8 cellular contexts compared by ENCODE assay signal in the genomic region with DNA sequence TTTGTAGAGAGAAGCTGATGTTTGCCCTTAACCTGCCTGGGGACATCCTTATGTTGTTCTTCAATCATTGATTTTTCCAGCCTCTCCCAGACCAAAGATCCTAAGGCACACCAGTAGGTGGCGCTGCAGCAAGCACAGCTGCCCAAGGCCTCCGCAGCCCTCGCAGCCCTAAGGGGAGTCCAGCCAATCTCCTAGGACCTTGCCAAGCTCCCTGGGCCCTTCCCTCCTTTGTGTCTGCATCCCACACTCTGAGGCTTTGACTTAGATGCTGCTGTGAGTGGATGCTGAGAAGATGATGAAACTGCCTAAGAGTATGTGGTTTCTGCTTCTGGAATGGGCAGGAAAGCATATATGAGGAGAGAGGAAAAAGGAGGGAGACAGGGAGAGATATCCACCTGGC. TPM values are rescaled to one million over a fixed set of nuclear protein-coding genes. Genes with fewer than 3 reads are reported as not detected.
DNase-seq lines count a peak whose midpoint lies in the region; ATAC-seq and TF ChIP-seq lines count a peak whose summit lies in the region.

No MANE protein-coding gene starts in this region.

- H3K4me1 ChIP-seq in PC-3 (ENCODE audit: insufficient read depth, low read length) = no peaks in the 10 kb centered on the region
- H3K4me1 ChIP-seq in esophagus squamous epithelium = no peaks in the 10 kb centered on the region
- H3K4me1 ChIP-seq in ovary (ENCODE audit: insufficient read depth) = no peaks in the 10 kb centered on the region

- TF ChIP-seq EP300 in ovary (IDR thresholded peaks at IDR 0.05) = no peak

- no peak for TF ChIP-seq POLR2A in esophagus squamous epithelium (IDR thresholded peaks at IDR 0.05)
- no peak for TF ChIP-seq POLR2A in ovary (IDR thresholded peaks at IDR 0.05)

- 0 to 7% methylated on average over 3 of the region's 3 CpGs for WGBS in esophagus squamous epithelium, 2 donors
- WGBS in ovary, 3 donors = 0 to 6% (median 4%) methylated on average over 3 of the region's 3 CpGs

- no peak overlapping the region for H3K4me2 ChIP-seq in PC-3 (ENCODE audit: low read length)

- H3K36me3 ChIP-seq in PC-3 (ENCODE audit: low read depth, low read length) = no peaks in the 10 kb centered on the region
- no peaks in the 10 kb centered on the region for H3K36me3 ChIP-seq in esophagus squamous epithelium
- no peaks in the 10 kb centered on the region for H3K36me3 ChIP-seq in ovary

- no peak for DNase-seq in Right ventricle myocardium superior
- no peak for DNase-seq in Right ventricle myocardium inferior (ENCODE audit: missing footprints)
- peak; percentile 18 for DNase-seq in PC-3
- DNase-seq in esophagus squamous epithelium (lab: John Stamatoyannopoulos, UW) = no peak
- peak in 3 of 5 donors; percentile 26 to 45 (median 35) for DNase-seq in ovary
- no peak for DNase-seq in mesenteric fat pad (ENCODE audit: low spot score)
- DNase-seq in NCI-H446 treated with DMSO at 0.1 percent for 48 hours (lab: John Stamatoyannopoulos, UW) = no peak
- no peak for DNase-seq in GF-D8 (lab: John Stamatoyannopoulos, UW)

- H3K4me3 ChIP-seq in PC-3 (ENCODE audit: low read length) (no peak overlapping the region), esophagus squamous epithelium (no peak overlapping the region), ovary (no peak overlapping the region)

- ATAC-seq in Right ventricle myocardium superior (ENCODE audit: poor library complexity) = peak; percentile 22
- ATAC-seq in Right ventricle myocardium inferior = no peak
- no peak for ATAC-seq in PC-3

- H3K79me2 ChIP-seq in PC-3 (ENCODE audit: low read length) = no peaks in the 10 kb centered on the region

- H3K9me3 ChIP-seq in PC-3 (ENCODE audit: low read length) (no peaks in the 10 kb centered on the region), esophagus squamous epithelium (no peaks in the 10 kb centered on the region), ovary (no peaks in the 10 kb centered on the region)

- H3K9ac ChIP-seq in PC-3 (ENCODE audit: low read length) = no peak overlapping the region

- POLR2A ChIA-PET in PC-3 (lab: Charles Lee; ENCODE audit: unreplicated experiment) = no interaction called here

- no peaks in the 10 kb centered on the region for H3F3A ChIP-seq in PC-3 (ENCODE audit: low read length, unreplicated experiment)

- no peaks in the 10 kb centered on the region for H4K20me1 ChIP-seq in PC-3 (ENCODE audit: low read length)

- no TSS peak for BruUV-seq in PC-3 (replicated peaks; lab: Mats Ljungman, UMichigan)

- H3K27ac ChIP-seq in PC-3 (ENCODE audit: low read length) (no peak overlapping the region), esophagus squamous epithelium (no peak overlapping the region), ovary (no peak overlapping the region)

- TF ChIP-seq CTCF in PC-3 (conservative IDR thresholded peaks at IDR 0.05; ENCODE audit: low read depth, low read length) (peak; percentile 60), esophagus squamous epithelium (IDR thresholded peaks at IDR 0.05) (peak in 5 of 6 experiments; percentile 15 to 60 (median 41)), ovary (IDR thresholded peaks at IDR 0.05) (no peak)

- CTCF ChIA-PET in PC-3 (lab: Charles Lee) = no interaction called here

- H3K27me3 ChIP-seq in PC-3 (ENCODE audit: low read length) (no peaks in the 10 kb centered on the region), esophagus squamous epithelium (peaks cover 0 to 57% (median 0%) of the 10 kb centered on the region in 4 donors), ovary (no peaks in the 10 kb centered on the region)

- intact Hi-C loops in Right ventricle myocardium superior (cut with DNase I) (loop anchor here (10.0 kb wide), 1 partner anchor 636 kb away; no protein-coding TSS in a partner anchor), Right ventricle myocardium inferior (cut with DNase I) (loop anchor here (5.0 kb wide), 1 partner anchor 634 kb away; no protein-coding TSS in a partner anchor), PC-3 (cut with micrococcal nuclease) (no loop called here), esophagus squamous epithelium (cut with DNase I) (no loop called here), ovary (cut with DNase I) (no loop called here)

- no peaks in the 10 kb centered on the region for H3K9me2 ChIP-seq in PC-3 (replicated peaks; ENCODE audit: low read length)

- H2AFZ ChIP-seq in PC-3 (ENCODE audit: low read length) = no peak overlapping the region

RNA-seq across cellular contexts. Expression of a gene that starts 47.1 kb away (rescaled TPM):
- total RNA-seq in Right ventricle myocardium superior = not detected
- not detected for total RNA-seq in Right ventricle myocardium inferior
- total RNA-seq in PC-3 (2014; rRNA removed) = not detected in 2 replicates
- not detected for total RNA-seq in esophagus squamous epithelium
- total RNA-seq in ovary = not detected
- not detected for polyA plus RNA-seq in ovary
- not detected for total RNA-seq in mesenteric fat pad

Comparison
In these comparisons a context has a peak if more than half of its experiments do, and no peak if none do; other contexts are left out.
1. DNase-seq: peak in PC-3 (single experiment) and ovary (3 of 5); none in Right ventricle myocardium superior (single experiment), Right ventricle myocardium inferior (single experiment), esophagus squamous epithelium (single experiment), mesenteric fat pad (single experiment), NCI-H446 treated with DMSO at 0.1 percent for 48 hours (single experiment) and GF-D8 (single experiment).
2. CTCF ChIP-seq: peak in PC-3 (single experiment) and esophagus squamous epithelium (5 of 6); none in ovary (0 of 3).
3. intact Hi-C loops: an anchor here in Right ventricle myocardium superior (10.0 kb wide) and Right ventricle myocardium inferior (5.0 kb wide); none called in PC-3, esophagus squamous epithelium and ovary.